1 cellular context compared by ENCODE assay signal in the genomic region with DNA sequence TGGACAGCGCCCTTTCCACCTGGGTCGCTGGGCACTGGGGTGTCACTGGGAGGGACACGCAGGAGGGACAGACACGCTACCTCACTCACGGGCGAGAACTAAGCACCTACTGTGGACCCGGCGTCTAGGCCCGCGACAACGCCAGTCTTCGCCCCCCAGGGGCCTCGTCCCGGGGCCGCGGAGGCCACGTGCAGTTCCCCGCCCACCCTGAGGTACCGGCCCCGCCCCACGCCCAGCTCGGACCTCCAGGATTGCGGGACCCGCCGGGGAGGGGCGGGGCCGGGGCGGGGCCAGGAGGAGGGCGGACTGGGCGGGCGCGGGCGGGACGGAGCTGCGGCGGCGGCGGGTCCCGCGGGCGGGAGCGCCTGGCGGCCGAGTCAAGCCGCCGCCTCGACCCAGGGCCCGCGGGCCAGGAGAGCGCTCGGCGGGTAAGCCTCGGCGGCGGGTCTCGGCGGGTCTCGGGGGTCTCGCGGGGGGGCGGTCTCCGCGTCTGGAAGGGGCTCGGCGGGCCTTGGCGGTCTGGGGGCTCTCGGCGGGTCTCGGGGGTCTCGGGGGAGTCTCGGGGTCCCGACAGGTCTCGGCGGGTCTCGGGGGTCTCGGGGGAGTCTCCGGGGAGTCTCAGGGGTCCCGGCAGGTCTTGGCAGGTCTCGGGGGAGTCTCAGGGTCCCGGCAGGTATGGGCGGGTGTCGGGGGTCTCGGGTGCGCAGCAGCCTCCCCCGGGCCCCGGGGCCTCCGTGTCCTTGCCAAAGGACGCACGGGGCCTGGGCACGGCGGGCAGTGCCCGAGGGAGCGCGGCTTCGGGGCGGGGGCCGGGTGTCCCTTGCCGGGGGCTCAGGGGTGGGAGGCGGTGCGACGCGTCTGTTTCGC.
TF ChIP-seq lines count a peak whose summit lies in the region.

A gene with protein sequence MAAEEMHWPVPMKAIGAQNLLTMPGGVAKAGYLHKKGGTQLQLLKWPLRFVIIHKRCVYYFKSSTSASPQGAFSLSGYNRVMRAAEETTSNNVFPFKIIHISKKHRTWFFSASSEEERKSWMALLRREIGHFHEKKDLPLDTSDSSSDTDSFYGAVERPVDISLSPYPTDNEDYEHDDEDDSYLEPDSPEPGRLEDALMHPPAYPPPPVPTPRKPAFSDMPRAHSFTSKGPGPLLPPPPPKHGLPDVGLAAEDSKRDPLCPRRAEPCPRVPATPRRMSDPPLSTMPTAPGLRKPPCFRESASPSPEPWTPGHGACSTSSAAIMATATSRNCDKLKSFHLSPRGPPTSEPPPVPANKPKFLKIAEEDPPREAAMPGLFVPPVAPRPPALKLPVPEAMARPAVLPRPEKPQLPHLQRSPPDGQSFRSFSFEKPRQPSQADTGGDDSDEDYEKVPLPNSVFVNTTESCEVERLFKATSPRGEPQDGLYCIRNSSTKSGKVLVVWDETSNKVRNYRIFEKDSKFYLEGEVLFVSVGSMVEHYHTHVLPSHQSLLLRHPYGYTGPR (plus strand): TSS at position 375 of the 867 bp plus-strand sequence. CDS start 27,533 bp downstream, outside the sequence.

TF ChIP-seq in HepG2, 621 proteins besides CTCF, POLR2A, EP300 and RAD21 (continued from another document and continues in another):
- TF ChIP-seq, protein P1, sequence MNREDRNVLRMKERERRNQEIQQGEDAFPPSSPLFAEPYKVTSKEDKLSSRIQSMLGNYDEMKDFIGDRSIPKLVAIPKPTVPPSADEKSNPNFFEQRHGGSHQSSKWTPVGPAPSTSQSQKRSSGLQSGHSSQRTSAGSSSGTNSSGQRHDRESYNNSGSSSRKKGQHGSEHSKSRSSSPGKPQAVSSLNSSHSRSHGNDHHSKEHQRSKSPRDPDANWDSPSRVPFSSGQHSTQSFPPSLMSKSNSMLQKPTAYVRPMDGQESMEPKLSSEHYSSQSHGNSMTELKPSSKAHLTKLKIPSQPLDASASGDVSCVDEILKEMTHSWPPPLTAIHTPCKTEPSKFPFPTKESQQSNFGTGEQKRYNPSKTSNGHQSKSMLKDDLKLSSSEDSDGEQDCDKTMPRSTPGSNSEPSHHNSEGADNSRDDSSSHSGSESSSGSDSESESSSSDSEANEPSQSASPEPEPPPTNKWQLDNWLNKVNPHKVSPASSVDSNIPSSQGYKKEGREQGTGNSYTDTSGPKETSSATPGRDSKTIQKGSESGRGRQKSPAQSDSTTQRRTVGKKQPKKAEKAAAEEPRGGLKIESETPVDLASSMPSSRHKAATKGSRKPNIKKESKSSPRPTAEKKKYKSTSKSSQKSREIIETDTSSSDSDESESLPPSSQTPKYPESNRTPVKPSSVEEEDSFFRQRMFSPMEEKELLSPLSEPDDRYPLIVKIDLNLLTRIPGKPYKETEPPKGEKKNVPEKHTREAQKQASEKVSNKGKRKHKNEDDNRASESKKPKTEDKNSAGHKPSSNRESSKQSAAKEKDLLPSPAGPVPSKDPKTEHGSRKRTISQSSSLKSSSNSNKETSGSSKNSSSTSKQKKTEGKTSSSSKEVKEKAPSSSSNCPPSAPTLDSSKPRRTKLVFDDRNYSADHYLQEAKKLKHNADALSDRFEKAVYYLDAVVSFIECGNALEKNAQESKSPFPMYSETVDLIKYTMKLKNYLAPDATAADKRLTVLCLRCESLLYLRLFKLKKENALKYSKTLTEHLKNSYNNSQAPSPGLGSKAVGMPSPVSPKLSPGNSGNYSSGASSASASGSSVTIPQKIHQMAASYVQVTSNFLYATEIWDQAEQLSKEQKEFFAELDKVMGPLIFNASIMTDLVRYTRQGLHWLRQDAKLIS (CRISPR knock-in tag; IDR thresholded peaks at IDR 0.05): no peak
- no peak for TF ChIP-seq SP1 (IDR thresholded peaks at IDR 0.05)
- peak; percentile 83 for TF ChIP-seq SP1 (CRISPR knock-in tag; IDR thresholded peaks at IDR 0.05)
- TF ChIP-seq FOSL1 (CRISPR knock-in tag; IDR thresholded peaks at IDR 0.05; ENCODE audit: borderline replicate concordance): no peak
- no peak for TF ChIP-seq SRSF1 (optimal IDR thresholded peaks at IDR 0.05; ENCODE audit: low read depth, low read length)
- no peak for TF ChIP-seq MYNN (CRISPR knock-in tag; IDR thresholded peaks at IDR 0.05; ENCODE audit: low read depth)
- no peak for TF ChIP-seq RCOR2 (CRISPR knock-in tag; IDR thresholded peaks at IDR 0.05)
- TF ChIP-seq ZKSCAN8 (CRISPR knock-in tag; IDR thresholded peaks at IDR 0.05; ENCODE audit: borderline replicate concordance): no peak
- TF ChIP-seq, protein P2, sequence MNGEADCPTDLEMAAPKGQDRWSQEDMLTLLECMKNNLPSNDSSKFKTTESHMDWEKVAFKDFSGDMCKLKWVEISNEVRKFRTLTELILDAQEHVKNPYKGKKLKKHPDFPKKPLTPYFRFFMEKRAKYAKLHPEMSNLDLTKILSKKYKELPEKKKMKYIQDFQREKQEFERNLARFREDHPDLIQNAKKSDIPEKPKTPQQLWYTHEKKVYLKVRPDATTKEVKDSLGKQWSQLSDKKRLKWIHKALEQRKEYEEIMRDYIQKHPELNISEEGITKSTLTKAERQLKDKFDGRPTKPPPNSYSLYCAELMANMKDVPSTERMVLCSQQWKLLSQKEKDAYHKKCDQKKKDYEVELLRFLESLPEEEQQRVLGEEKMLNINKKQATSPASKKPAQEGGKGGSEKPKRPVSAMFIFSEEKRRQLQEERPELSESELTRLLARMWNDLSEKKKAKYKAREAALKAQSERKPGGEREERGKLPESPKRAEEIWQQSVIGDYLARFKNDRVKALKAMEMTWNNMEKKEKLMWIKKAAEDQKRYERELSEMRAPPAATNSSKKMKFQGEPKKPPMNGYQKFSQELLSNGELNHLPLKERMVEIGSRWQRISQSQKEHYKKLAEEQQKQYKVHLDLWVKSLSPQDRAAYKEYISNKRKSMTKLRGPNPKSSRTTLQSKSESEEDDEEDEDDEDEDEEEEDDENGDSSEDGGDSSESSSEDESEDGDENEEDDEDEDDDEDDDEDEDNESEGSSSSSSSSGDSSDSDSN (CRISPR knock-in tag; IDR thresholded peaks at IDR 0.05): no peak; the same call in 1 of the 2 replicates
- TF ChIP-seq KDM3A (CRISPR knock-in tag; IDR thresholded peaks at IDR 0.05; ENCODE audit: low read depth): no peak
- peak; percentile 82; the same call in 1 of the 2 replicates for TF ChIP-seq SATB2 (CRISPR knock-in tag; IDR thresholded peaks at IDR 0.05)
- no peak for TF ChIP-seq BRD4 (CRISPR knock-in tag; IDR thresholded peaks at IDR 0.05)
- TF ChIP-seq ZNF253 (CRISPR knock-in tag; IDR thresholded peaks at IDR 0.05; ENCODE audit: borderline replicate concordance): 0 out of 2 replicates have a peak, but pooled peaks have one; percentile 77
- TF ChIP-seq ZNF569 (CRISPR knock-in tag; IDR thresholded peaks at IDR 0.05; ENCODE audit: borderline replicate concordance): no peak
- TF ChIP-seq PHF20 (CRISPR knock-in tag; IDR thresholded peaks at IDR 0.05): no peak
- TF ChIP-seq TSC22D2 (CRISPR knock-in tag; IDR thresholded peaks at IDR 0.05; ENCODE audit: borderline replicate concordance): peak; percentile 61; the same call in 1 of the 2 replicates
- peak; percentile 78; the same call in 1 of the 2 replicates for TF ChIP-seq ZNF605 (CRISPR knock-in tag; IDR thresholded peaks at IDR 0.05)
- TF ChIP-seq, protein P3, sequence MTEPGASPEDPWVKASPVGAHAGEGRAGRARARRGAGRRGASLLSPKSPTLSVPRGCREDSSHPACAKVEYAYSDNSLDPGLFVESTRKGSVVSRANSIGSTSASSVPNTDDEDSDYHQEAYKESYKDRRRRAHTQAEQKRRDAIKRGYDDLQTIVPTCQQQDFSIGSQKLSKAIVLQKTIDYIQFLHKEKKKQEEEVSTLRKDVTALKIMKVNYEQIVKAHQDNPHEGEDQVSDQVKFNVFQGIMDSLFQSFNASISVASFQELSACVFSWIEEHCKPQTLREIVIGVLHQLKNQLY (CRISPR knock-in tag; IDR thresholded peaks at IDR 0.05): no peak; the same call in 1 of the 2 replicates
- no peak for TF ChIP-seq ZNF282 (IDR thresholded peaks at IDR 0.05; ENCODE audit: partially characterized antibody)
- no peak for TF ChIP-seq SETDB1 (CRISPR knock-in tag; IDR thresholded peaks at IDR 0.05; ENCODE audit: borderline replicate concordance)
- TF ChIP-seq ZNF615 (CRISPR knock-in tag; IDR thresholded peaks at IDR 0.05; ENCODE audit: borderline replicate concordance): no peak
- TF ChIP-seq ZFAT (CRISPR knock-in tag; conservative IDR thresholded peaks at IDR 0.05): no peak; the same call in 1 of the 2 replicates
- TF ChIP-seq ZFP36 (IDR thresholded peaks at IDR 0.05; ENCODE audit: borderline replicate concordance, low read depth, low read length, partially characterized antibody): no peak
- TF ChIP-seq ZKSCAN1 (IDR thresholded peaks at IDR 0.05; ENCODE audit: low read length): 0 out of 2 replicates have a peak, but pooled peaks have one; percentile 50
- TF ChIP-seq RBM22 (optimal IDR thresholded peaks at IDR 0.05; ENCODE audit: low read length): no peak
- peak; percentile 51; the same call in 1 of the 2 replicates for TF ChIP-seq ZNF263 (CRISPR knock-in tag; IDR thresholded peaks at IDR 0.05)
- TF ChIP-seq ELF3 (CRISPR knock-in tag; IDR thresholded peaks at IDR 0.05): peak; percentile 50
- TF ChIP-seq THYN1 (CRISPR knock-in tag; IDR thresholded peaks at IDR 0.05; ENCODE audit: borderline replicate concordance, low read depth): 0 out of 2 replicates have a peak, but pooled peaks have one; percentile 41
- no peak for TF ChIP-seq AGO2 (optimal IDR thresholded peaks at IDR 0.05; ENCODE audit: low read depth, low read length)
- TF ChIP-seq CENPX (CRISPR knock-in tag; IDR thresholded peaks at IDR 0.05): no peak
- TF ChIP-seq ZNF44 (CRISPR knock-in tag; IDR thresholded peaks at IDR 0.05): no peak
- no peak for TF ChIP-seq HNRNPUL1 (IDR thresholded peaks at IDR 0.05; ENCODE audit: low read depth, low read length)
- peak; percentile 64; the same call in 1 of the 2 replicates for TF ChIP-seq ZBTB20 (CRISPR knock-in tag; IDR thresholded peaks at IDR 0.05; ENCODE audit: borderline replicate concordance, low read depth)
- TF ChIP-seq, protein P4, sequence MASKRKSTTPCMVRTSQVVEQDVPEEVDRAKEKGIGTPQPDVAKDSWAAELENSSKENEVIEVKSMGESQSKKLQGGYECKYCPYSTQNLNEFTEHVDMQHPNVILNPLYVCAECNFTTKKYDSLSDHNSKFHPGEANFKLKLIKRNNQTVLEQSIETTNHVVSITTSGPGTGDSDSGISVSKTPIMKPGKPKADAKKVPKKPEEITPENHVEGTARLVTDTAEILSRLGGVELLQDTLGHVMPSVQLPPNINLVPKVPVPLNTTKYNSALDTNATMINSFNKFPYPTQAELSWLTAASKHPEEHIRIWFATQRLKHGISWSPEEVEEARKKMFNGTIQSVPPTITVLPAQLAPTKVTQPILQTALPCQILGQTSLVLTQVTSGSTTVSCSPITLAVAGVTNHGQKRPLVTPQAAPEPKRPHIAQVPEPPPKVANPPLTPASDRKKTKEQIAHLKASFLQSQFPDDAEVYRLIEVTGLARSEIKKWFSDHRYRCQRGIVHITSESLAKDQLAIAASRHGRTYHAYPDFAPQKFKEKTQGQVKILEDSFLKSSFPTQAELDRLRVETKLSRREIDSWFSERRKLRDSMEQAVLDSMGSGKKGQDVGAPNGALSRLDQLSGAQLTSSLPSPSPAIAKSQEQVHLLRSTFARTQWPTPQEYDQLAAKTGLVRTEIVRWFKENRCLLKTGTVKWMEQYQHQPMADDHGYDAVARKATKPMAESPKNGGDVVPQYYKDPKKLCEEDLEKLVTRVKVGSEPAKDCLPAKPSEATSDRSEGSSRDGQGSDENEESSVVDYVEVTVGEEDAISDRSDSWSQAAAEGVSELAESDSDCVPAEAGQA (IDR thresholded peaks at IDR 0.05; ENCODE audit: low read depth): no peak
- TF ChIP-seq, protein P4 (CRISPR knock-in tag; IDR thresholded peaks at IDR 0.05; ENCODE audit: borderline replicate concordance): no peak
- TF ChIP-seq ZNF234 (CRISPR knock-in tag; conservative IDR thresholded peaks at IDR 0.05): peak; percentile 63; the same call in 1 of the 2 replicates
- TF ChIP-seq, protein P5, sequence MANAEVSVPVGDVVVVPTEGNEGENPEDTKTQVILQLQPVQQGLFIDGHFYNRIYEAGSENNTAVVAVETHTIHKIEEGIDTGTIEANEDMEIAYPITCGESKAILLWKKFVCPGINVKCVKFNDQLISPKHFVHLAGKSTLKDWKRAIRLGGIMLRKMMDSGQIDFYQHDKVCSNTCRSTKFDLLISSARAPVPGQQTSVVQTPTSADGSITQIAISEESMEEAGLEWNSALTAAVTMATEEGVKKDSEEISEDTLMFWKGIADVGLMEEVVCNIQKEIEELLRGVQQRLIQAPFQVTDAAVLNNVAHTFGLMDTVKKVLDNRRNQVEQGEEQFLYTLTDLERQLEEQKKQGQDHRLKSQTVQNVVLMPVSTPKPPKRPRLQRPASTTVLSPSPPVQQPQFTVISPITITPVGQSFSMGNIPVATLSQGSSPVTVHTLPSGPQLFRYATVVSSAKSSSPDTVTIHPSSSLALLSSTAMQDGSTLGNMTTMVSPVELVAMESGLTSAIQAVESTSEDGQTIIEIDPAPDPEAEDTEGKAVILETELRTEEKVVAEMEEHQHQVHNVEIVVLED (CRISPR knock-in tag; IDR thresholded peaks at IDR 0.05; ENCODE audit: borderline replicate concordance): no peak
- TF ChIP-seq, protein P6, sequence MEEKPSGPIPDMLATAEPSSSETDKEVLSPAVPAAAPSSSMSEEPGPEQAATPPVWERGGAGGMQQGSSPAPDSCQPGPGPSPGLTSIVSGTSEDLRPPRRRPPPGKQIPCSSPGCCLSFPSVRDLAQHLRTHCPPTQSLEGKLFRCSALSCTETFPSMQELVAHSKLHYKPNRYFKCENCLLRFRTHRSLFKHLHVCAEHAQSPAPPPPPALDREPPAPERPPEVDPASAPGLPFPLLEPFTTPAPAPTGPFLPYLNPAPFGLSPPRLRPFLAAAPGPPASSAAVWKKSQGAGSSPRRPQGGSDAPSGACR (CRISPR knock-in tag; IDR thresholded peaks at IDR 0.05): 0 out of 2 replicates have a peak, but pooled peaks have one; percentile 49
